ENCODE assay signal across 24 cellular contexts in the genomic region with DNA sequence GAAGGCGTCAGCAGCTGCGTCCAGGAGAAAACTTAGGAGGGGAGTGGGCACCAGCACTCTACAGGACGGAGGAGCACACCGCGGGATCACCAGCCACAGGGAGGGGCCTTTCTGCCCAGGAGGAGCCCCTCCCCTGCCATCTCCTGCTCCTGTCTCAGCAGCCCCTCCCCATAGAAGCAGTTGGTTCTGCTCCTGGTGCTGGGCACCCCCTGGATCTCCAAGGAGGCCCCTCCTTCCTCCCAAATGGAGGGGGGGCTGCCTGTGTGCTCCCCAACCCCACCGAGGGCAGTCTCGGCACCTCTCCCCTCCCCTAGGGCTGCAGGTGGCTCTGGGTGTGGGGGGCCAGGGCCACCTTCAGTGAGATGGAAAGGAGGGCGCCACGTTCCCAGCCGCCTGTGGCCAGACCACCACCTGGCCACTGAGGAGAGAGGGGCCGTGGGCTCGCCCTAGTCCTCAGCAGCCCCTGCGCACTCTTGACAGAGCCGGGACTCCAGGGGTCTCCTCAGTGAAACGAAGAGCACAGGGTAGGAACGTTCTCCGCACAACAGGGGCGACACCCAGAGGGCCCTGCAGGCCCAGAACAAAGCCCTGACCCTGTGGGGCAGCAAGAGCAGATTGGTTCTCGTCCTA. TPM values are rescaled to one million over a fixed set of nuclear protein-coding genes. Genes with fewer than 3 reads are reported as not detected.
DNase-seq lines count a peak whose midpoint lies in the region; ATAC-seq, FAIRE-seq and TF ChIP-seq lines count a peak whose summit lies in the region.
"Had no signal": no experiment of that assay in that cellular context is flagged by ENCODE, and none has a peak within 500 bp of the region (broad histone marks: within the 10 kb centered on the region; RNA-seq: fewer than 3 reads in every experiment).

No MANE protein-coding gene starts in this region.

- DNase-seq in memory B cell (ENCODE audit: low spot score in 2 of 2): no peak
- DNase-seq in uterus: no peak
- no peak for DNase-seq in H54 (ENCODE audit: insufficient read length, low spot score)
- DNase-seq in GF-D8 (lab: John Stamatoyannopoulos, UW): no peak
- DNase-seq in DMS53 (lab: John Stamatoyannopoulos, UW): no peak
- DNase-seq: C1 segment of cervical spinal cord; CD8-positive, alpha-beta memory T cell; EL; GOT3; Karpas-422; NCI-H1694; NCI-H2081 treated with DMSO at 0.1 percent for 48 hours; NCI-H2171 treated with DMSO at 0.1 percent for 48 hours; NCI-H524 treated with DMSO at 0.1 percent for 48 hours; NCI-H82; OCI-M1; Right ventricle myocardium superior had no signal

- H3K4me3 Mint-ChIP-seq in memory B cell: peak overlapping the region; percentile 17

- H3K27ac Mint-ChIP-seq in memory B cell: no peak overlapping the region

- H3K4me1 ChIP-seq in gastroesophageal sphincter (peaks cover 0 to 43% (median 26%) of the 10 kb centered on the region in 3 donors), uterus (peaks cover 0 to 23% of the 10 kb centered on the region in 2 donors)

- ATAC-seq in gastroesophageal sphincter (no peak), memory B cell (ENCODE audit: low read depth) (no peak)

- no peak for TF ChIP-seq POLR2A in gastroesophageal sphincter (IDR thresholded peaks at IDR 0.05)
- TF ChIP-seq POLR2A in uterus (IDR thresholded peaks at IDR 0.05): no peak
- TF ChIP-seq POLR2A in H54 (IDR thresholded peaks at IDR 0.05; ENCODE audit: low read depth, low read length): no peak

- no peaks in the 10 kb centered on the region for H3K36me3 ChIP-seq in gastroesophageal sphincter
- H3K36me3 ChIP-seq in uterus: no peaks in the 10 kb centered on the region

- peaks cover 85% of the 10 kb centered on the region for H3K27me3 ChIP-seq in gastroesophageal sphincter
- H3K27me3 ChIP-seq in uterus: no peaks in the 10 kb centered on the region

- H3K27ac ChIP-seq in C4-2B (peak overlapping the region; percentile 95), gastroesophageal sphincter (peak overlapping the region in 3 of 4 donors; percentile 37 to 69 (median 62)), uterus (peak overlapping the region; percentile 42 to 53)

- H3K27me3 Mint-ChIP-seq in memory B cell: peaks cover 29% of the 10 kb centered on the region

- intact Hi-C loops in uterus (cut with DNase I; ENCODE audit: low total_unique reads): no loop called here

- TF ChIP-seq EP300 in gastroesophageal sphincter (IDR thresholded peaks at IDR 0.05): no peak

- H3K36me3 Mint-ChIP-seq in memory B cell: no peaks in the 10 kb centered on the region
- H3K36me3 Mint-ChIP-seq: CD8-positive, alpha-beta memory T cell; IgD-negative memory B cell had no signal

- FAIRE-seq in H54 (lab: Jason Lieb, UNC): no peak
- FAIRE-seq: D721Med, GM19239, RCC 7860 had no signal

- no peak for TF ChIP-seq CTCF in C4-2B (conservative IDR thresholded peaks at IDR 0.05)
- no peak for TF ChIP-seq CTCF in gastroesophageal sphincter (IDR thresholded peaks at IDR 0.05)
- TF ChIP-seq CTCF in uterus (IDR thresholded peaks at IDR 0.05): no peak

- H3K9me3 Mint-ChIP-seq in memory B cell: no peaks in the 10 kb centered on the region
- H3K9me3 Mint-ChIP-seq: CD8-positive, alpha-beta memory T cell had no signal

- H3K4me3 ChIP-seq in gastroesophageal sphincter: no peak overlapping the region
- no peak overlapping the region for H3K4me3 ChIP-seq in uterus

- no peaks in the 10 kb centered on the region for H3K9me3 ChIP-seq in gastroesophageal sphincter
- no peaks in the 10 kb centered on the region for H3K9me3 ChIP-seq in uterus

- WGBS in gastroesophageal sphincter (ENCODE audit: low coverage in 1 of 2), 2 donors: no CpG with 5 or more reads among the region's 19 CpGs

- H3K4me1 Mint-ChIP-seq in memory B cell: peaks cover 17% of the 10 kb centered on the region

RNA-seq across cellular contexts. Expression of a gene that starts 37.8 kb away (rescaled TPM):
- total RNA-seq in gastroesophageal sphincter (under 1 TPM in 3 of 4 donors, not detected in 1; 0.31 to 0.96 (median 0.54) TPM), uterus (10 to 100 TPM in 1 of 4 donors, 1 to 10 TPM in 1, under 1 TPM in 2; 0.14 to 15.1 (median 2.0) TPM)
- total RNA-seq: M059J had no signal
